In genomic region chr14:54981698-54982097, GRCh38 we compare ENCODE assay signal across 9 cellular contexts. TPM values are rescaled to one million over a fixed set of nuclear protein-coding genes. Genes with fewer than 3 reads are reported as not detected.
DNase-seq lines count a peak whose midpoint lies in the region; ATAC-seq, FAIRE-seq and TF ChIP-seq lines count a peak whose summit lies in the region.
"Had no signal": no experiment of that assay in that cellular context is flagged by ENCODE, and none has a peak within 500 bp of the region (broad histone marks: within the 10 kb centered on the region; RNA-seq: fewer than 3 reads in every experiment).

No MANE protein-coding gene starts in this region.

- peak; percentile 85 for FAIRE-seq in endometrium (lab: Jason Lieb, UNC)

- H3K4me1 Mint-ChIP-seq in CD4-positive, alpha-beta T cell (ENCODE audit: low read depth): no peaks in the 10 kb centered on the region
- H3K4me1 Mint-ChIP-seq in neural crest cell (no peaks in the 10 kb centered on the region), WTC11 (no peaks in the 10 kb centered on the region)

- H3K4me2 ChIP-seq in Loucy (ENCODE audit: low read depth, low read length, poor library complexity, severe bottlenecking): no peak overlapping the region

- intact Hi-C loops in CD4-positive, alpha-beta T cell (cut with DNase I, micrococcal nuclease): loop anchor here (2.0 to 10.0 kb wide), 2 partner anchors 417 kb away; partner anchors contain the start of gene SAMD4A (in 1 of the 2)

- no peak overlapping the region for H3K4me3 Mint-ChIP-seq in CD4-positive, alpha-beta T cell
- H3K4me3 Mint-ChIP-seq in neural crest cell: no peak overlapping the region
- no peak overlapping the region for H3K4me3 Mint-ChIP-seq in WTC11

- TF ChIP-seq CTCF in CD4-positive, alpha-beta T cell (IDR thresholded peaks at IDR 0.05): peak; percentile 50
- TF ChIP-seq CTCF in Loucy (conservative IDR thresholded peaks at IDR 0.05; ENCODE audit: low read length): peak; percentile 33; the same call in 1 of the 2 replicates
- TF ChIP-seq CTCF in neural crest cell (conservative IDR thresholded peaks at IDR 0.05): peak; percentile 65
- TF ChIP-seq CTCF in WTC11 (IDR thresholded peaks at IDR 0.05): no peak

- H3K27me3 ChIP-seq in CD4-positive, alpha-beta T cell (ENCODE audit: control insufficient read depth, insufficient read depth, low read length): no peaks in the 10 kb centered on the region
- no peaks in the 10 kb centered on the region for H3K27me3 ChIP-seq in Loucy (ENCODE audit: insufficient read depth, low read length, poor library complexity, severe bottlenecking)

- no peaks in the 10 kb centered on the region for H3K9me3 ChIP-seq in CD4-positive, alpha-beta T cell (ENCODE audit: control insufficient read depth, low read length)
- no peaks in the 10 kb centered on the region for H3K9me3 ChIP-seq in Loucy (ENCODE audit: insufficient read depth, low read depth, low read length)

- no peak overlapping the region for H2AFZ ChIP-seq in Loucy (ENCODE audit: low read length)

- no peaks in the 10 kb centered on the region for H3F3A ChIP-seq in Loucy (ENCODE audit: low read depth)

- ATAC-seq in CD4-positive, alpha-beta T cell (ENCODE audit: poor library complexity): no peak
- no peak for ATAC-seq in WTC11
- ATAC-seq in GM21723 (IDR thresholded peaks at IDR 0.05; ENCODE audit: unreplicated experiment): no peak

- no peak overlapping the region for H3K27ac Mint-ChIP-seq in CD4-positive, alpha-beta T cell
- H3K27ac Mint-ChIP-seq in neural crest cell (ENCODE audit: unreplicated experiment) (no peak overlapping the region), WTC11 (no peak overlapping the region)

- peaks cover 64% of the 10 kb centered on the region for H3K36me3 ChIP-seq in Loucy (ENCODE audit: insufficient read depth, low read length)

- no peaks in the 10 kb centered on the region for H3K9me3 Mint-ChIP-seq in CD4-positive, alpha-beta T cell
- H3K9me3 Mint-ChIP-seq in neural crest cell: no peaks in the 10 kb centered on the region
- H3K9me3 Mint-ChIP-seq in WTC11: no peaks in the 10 kb centered on the region

- H4K20me1 ChIP-seq in Loucy (ENCODE audit: insufficient read depth, low read length, poor library complexity, severe bottlenecking): no peaks in the 10 kb centered on the region

- no peaks in the 10 kb centered on the region for H3K9me2 ChIP-seq in Loucy (replicated peaks; ENCODE audit: low read depth, low read length)

- H3K27ac ChIP-seq in CD4-positive, alpha-beta T cell (ENCODE audit: low read depth, low read length): no peak overlapping the region

- no peaks in the 10 kb centered on the region for H3K79me2 ChIP-seq in Loucy (ENCODE audit: insufficient read depth, low read length)

- no peaks in the 10 kb centered on the region for H3K4me1 ChIP-seq in Loucy (ENCODE audit: insufficient read depth, low read length, poor library complexity, severe bottlenecking)

- POLR2A ChIA-PET in CD4-positive, alpha-beta T cell (lab: Charles Lee): no interaction called here
- POLR2A ChIA-PET in WTC11 (lab: Charles Lee): no interaction called here

- no peak overlapping the region for H3K9ac ChIP-seq in Loucy (ENCODE audit: low read depth, low read length, poor library complexity, severe bottlenecking)

- peaks cover 14% of the 10 kb centered on the region for H3K36me3 Mint-ChIP-seq in CD4-positive, alpha-beta T cell (ENCODE audit: low read depth)
- H3K36me3 Mint-ChIP-seq in neural crest cell (ENCODE audit: low read depth) (peaks cover 20% of the 10 kb centered on the region), WTC11 (peaks cover 50% of the 10 kb centered on the region)

- H3K4me3 ChIP-seq in Loucy (ENCODE audit: low read length, poor library complexity, severe bottlenecking): no peak overlapping the region

- CTCF ChIA-PET in CD4-positive, alpha-beta T cell (lab: Charles Lee): no interaction called here
- CTCF ChIA-PET in WTC11 (lab: Charles Lee): no interaction called here

- no peak for DNase-seq in CD4-positive, alpha-beta T cell
- no peak for DNase-seq in neural crest cell (ENCODE audit: low read depth, low spot score)
- no peak for DNase-seq in activated T-cell treated with anti-CD3 and anti-CD28 coated beads, Interleukin-2, amount 50 U/mL, for 1 hour
- DNase-seq in WTC11 (ENCODE audit: low spot score): no peak
- DNase-seq: kidney glomerular epithelial cell, NCI-H1092 treated with DMSO at 0.1 percent for 48 hours had no signal

- H3K27me3 Mint-ChIP-seq in CD4-positive, alpha-beta T cell: no peaks in the 10 kb centered on the region
- H3K27me3 Mint-ChIP-seq in neural crest cell (ENCODE audit: low read depth): no peaks in the 10 kb centered on the region
- H3K27me3 Mint-ChIP-seq in WTC11 (ENCODE audit: low read depth): no peaks in the 10 kb centered on the region

TF ChIP-seq in WTC11, 78 proteins besides CTCF, POLR2A, EP300 and RAD21:
- TF ChIP-seq KAT7 (CRISPR knock-in tag; IDR thresholded peaks at IDR 0.05; ENCODE audit: borderline replicate concordance) (no peak), ZNF219 (CRISPR knock-in tag; IDR thresholded peaks at IDR 0.05; ENCODE audit: borderline replicate concordance) (no peak), ZSCAN18 (CRISPR knock-in tag; IDR thresholded peaks at IDR 0.05) (no peak), SMAD3 (CRISPR knock-in tag; IDR thresholded peaks at IDR 0.05; ENCODE audit: borderline replicate concordance) (no peak), RORB (CRISPR knock-in tag; IDR thresholded peaks at IDR 0.05) (no peak), ZMAT4 (CRISPR knock-in tag; IDR thresholded peaks at IDR 0.05) (no peak), GRHL2 (CRISPR knock-in tag; IDR thresholded peaks at IDR 0.05; ENCODE audit: insufficient replicate concordance, severe bottlenecking) (no peak), ZBTB21 (CRISPR knock-in tag; IDR thresholded peaks at IDR 0.05; ENCODE audit: borderline replicate concordance) (no peak), MYBL2 (CRISPR knock-in tag; IDR thresholded peaks at IDR 0.05) (no peak), MAX (CRISPR knock-in tag; IDR thresholded peaks at IDR 0.05) (no peak)

RNA-seq across cellular contexts. Expression of gene WDHD1, which starts 45.2 kb away (rescaled TPM):
- 1 to 10 TPM; 1.8 to 2.2 TPM for total RNA-seq in CD4-positive, alpha-beta T cell
- total RNA-seq in neural crest cell (56.2 and 60.6 TPM in 2 replicates), WTC11 (2021) (64.4 to 76.1 TPM (median 67.3 TPM) in 3 replicates)

RNA-seq across cellular contexts. Expression of gene SOCS4, which starts 45.3 kb away (rescaled TPM):
- 10 to 100 TPM; 19.5 to 20.7 TPM for total RNA-seq in CD4-positive, alpha-beta T cell
- total RNA-seq in neural crest cell (32.8 and 38.6 TPM in 2 replicates), WTC11 (2021) (20.7 to 21.3 TPM (median 21.2 TPM) in 3 replicates)

Comparison
In these comparisons a context has a peak if more than half of its experiments do, and no peak if none do; other contexts are left out.
1. RNA of gene WDHD1, which starts 45.2 kb away (total RNA-seq): 64.4 to 76.1 TPM in WTC11 and 56.2 to 60.6 TPM in neural crest cell; 1.8 to 2.2 TPM in CD4-positive, alpha-beta T cell; every median in the first group is over 10 times any median in the second.